In genomic region chr4:54602175-54602574, GRCh38 we compare ENCODE assay signal across 1 cellular context. TPM values are rescaled to one million over a fixed set of nuclear protein-coding genes. Genes with fewer than 3 reads are reported as not detected.
"Had no signal": no experiment of that assay in that cellular context is flagged by ENCODE, and none has a peak within 500 bp of the region (broad histone marks: within the 10 kb centered on the region; RNA-seq: fewer than 3 reads in every experiment).

No MANE protein-coding gene starts in this region.

RNA-seq across cellular contexts. Expression of gene KIT, which starts 55.6 kb away (rescaled TPM):
- polyA plus RNA-seq: foreskin keratinocyte had no signal
